ENCODE assay signal across 11 cellular contexts in genomic region chr3:15294914-15295313, GRCh38. TPM values are rescaled to one million over a fixed set of nuclear protein-coding genes. Genes with fewer than 3 reads are reported as not detected.
A peak's percentile ranks its signal among the peaks of the same experiment; 100 is the strongest.
DNase-seq lines count a peak whose midpoint lies in the region; ATAC-seq, FAIRE-seq and TF ChIP-seq lines count a peak whose summit lies in the region.
"Had no signal": no experiment of that assay in that cellular context is flagged by ENCODE, and none has a peak within 500 bp of the region (broad histone marks: within the 10 kb centered on the region; RNA-seq: fewer than 3 reads in every experiment).

No MANE protein-coding gene starts in this region.

- FAIRE-seq in HepG2 (lab: Jason Lieb, UNC) = no peak

- no peak overlapping the region for H2AFZ ChIP-seq in HepG2 (ENCODE audit: low read length)

- POLR2A ChIA-PET in HepG2 (lab: Yijun Ruan, JAX) = no interaction called here

- ATAC-seq in HepG2 = no peak
- peak; percentile 55 for ATAC-seq in aorta (ENCODE audit: low FRiP score)
- no peak for ATAC-seq in HG02642 (IDR thresholded peaks at IDR 0.05; ENCODE audit: poor library complexity, unreplicated experiment)
- ATAC-seq in GM18505 (IDR thresholded peaks at IDR 0.05; ENCODE audit: unreplicated experiment) = no peak
- ATAC-seq: activated T-cell treated with anti-CD3 and anti-CD28 coated beads, Interleukin-2, amount 50 U/mL, for 4 hours had no signal

- TF ChIP-seq CTCF in liver (IDR thresholded peaks at IDR 0.05; ENCODE audit: low read depth, low read length, missing input control) (no peak), HepG2 (CRISPR knock-in tag; IDR thresholded peaks at IDR 0.05) (no peak)

- TF ChIP-seq EP300 in HepG2 (IDR thresholded peaks at IDR 0.05; ENCODE audit: low read depth in 2 of 2, low read length in 2 of 2) (no peak), HepG2 (CRISPR knock-in tag; IDR thresholded peaks at IDR 0.05; ENCODE audit: borderline replicate concordance) (no peak)

- no peak overlapping the region for H3K4me3 ChIP-seq in liver (ENCODE audit: low read depth in 1 of 3, low read length in 3 of 3)
- no peak overlapping the region for H3K4me3 ChIP-seq in HepG2 (replicated peaks in 1 of 3; ENCODE audit: insufficient read depth in 1 of 3, low read depth in 2 of 3, low read length in 3 of 3)
- peak overlapping the region in 1 of 2 donors; percentile 17 for H3K4me3 ChIP-seq in muscle layer of duodenum (ENCODE audit: low read depth in 1 of 2, low read length in 2 of 2)
- no peak overlapping the region for H3K4me3 ChIP-seq in aorta (ENCODE audit: low read length in 2 of 2)

- H3K4me1 ChIP-seq in liver (ENCODE audit: control insufficient read depth in 4 of 4, insufficient read depth in 4 of 4, low read length in 3 of 4) (peaks cover 0 to 17% (median 9%) of the 10 kb centered on the region in 4 donors), HepG2 (ENCODE audit: insufficient read depth, low read length) (no peaks in the 10 kb centered on the region), muscle layer of duodenum (ENCODE audit: control insufficient read depth in 1 of 2, insufficient read depth in 2 of 2, low read length in 2 of 2) (peaks cover 11 to 29% of the 10 kb centered on the region in 2 donors), aorta (ENCODE audit: control insufficient read depth in 1 of 2, insufficient read depth in 2 of 2, low read length in 2 of 2) (no peaks in the 10 kb centered on the region)

- TF ChIP-seq POLR2A in HepG2 (IDR thresholded peaks at IDR 0.05; ENCODE audit: insufficient read depth in 1 of 2, low read depth in 2 of 2, low read length in 2 of 2) = no peak
- TF ChIP-seq POLR2A in GM18505 (IDR thresholded peaks at IDR 0.05; ENCODE audit: borderline replicate concordance, extremely low read depth, insufficient read depth, insufficient read length) = no peak

- in situ Hi-C loops in HepG2 (cut with HindIII; ENCODE audit: extremely low pct_ligation_motif_present, low pct_unique_long_range_greater_than_20kb) = no loop called here

- DNase-seq in HepG2 (ENCODE audit: low spot score) (no peak), dermis microvascular lymphatic vessel endothelial cell (ENCODE audit: low read depth in 2 of 2) (peak; percentile 69 to 79), aorta (peak in 1 of 2 donors; percentile 77), superior temporal gyrus (ENCODE audit: extremely low spot score) (no peak)
- DNase-seq: activated T-cell treated with anti-CD3 and anti-CD28 coated beads, Interleukin-2, amount 50 U/mL, for 4 hours; NCI-H1436; SW 1271 had no signal

- H3K79me2 ChIP-seq in HepG2 (ENCODE audit: insufficient read depth, low read length) = no peaks in the 10 kb centered on the region

- CTCF ChIA-PET in HepG2 (lab: Yijun Ruan, JAX; ENCODE audit: low intra/inter-chr PET ratio, low total read pairs) = no interaction called here

- TF ChIP-seq RAD21 in liver (IDR thresholded peaks at IDR 0.05) (no peak), HepG2 (CRISPR knock-in tag; IDR thresholded peaks at IDR 0.05) (no peak)

- H4K20me1 ChIP-seq in HepG2 (ENCODE audit: insufficient read depth, low read length) = no peaks in the 10 kb centered on the region

- H3K9me3 ChIP-seq in liver (ENCODE audit: control insufficient read depth in 4 of 4, low read length in 3 of 4) = no peaks in the 10 kb centered on the region
- H3K9me3 ChIP-seq in HepG2 (ENCODE audit: low read length) = no peaks in the 10 kb centered on the region
- H3K9me3 ChIP-seq in muscle layer of duodenum (ENCODE audit: control insufficient read depth in 1 of 2, low read length in 2 of 2) = no peaks in the 10 kb centered on the region
- H3K9me3 ChIP-seq in aorta (ENCODE audit: control insufficient read depth, low read length) = no peaks in the 10 kb centered on the region

- H3K27ac ChIP-seq in liver (ENCODE audit: low read depth in 1 of 2, low read length in 2 of 2) (peak overlapping the region; percentile 80 to 82), HepG2 (ENCODE audit: extremely low read length, insufficient read depth, low read length) (no peak overlapping the region), muscle layer of duodenum (ENCODE audit: low read length) (peak overlapping the region; percentile 71), aorta (ENCODE audit: low read depth in 1 of 2, low read length in 2 of 2) (peak overlapping the region in 1 of 2 donors; percentile 26)

- H3K27me3 ChIP-seq in liver (ENCODE audit: control insufficient read depth in 4 of 4, insufficient read depth in 4 of 4, low read length in 3 of 4) (no peaks in the 10 kb centered on the region), HepG2 (ENCODE audit: control insufficient read depth in 1 of 2, insufficient read depth in 2 of 2, low read length in 2 of 2) (no peaks in the 10 kb centered on the region; a peak in 1 of 5 replicates), muscle layer of duodenum (ENCODE audit: low read depth, low read length) (no peaks in the 10 kb centered on the region), aorta (ENCODE audit: control insufficient read depth in 1 of 2, insufficient read depth in 2 of 2, low read length in 1 of 2) (no peaks in the 10 kb centered on the region)

- intact Hi-C loops in HepG2 (cut with micrococcal nuclease; ENCODE audit: unreplicated experiment) (no loop called here), aorta (cut with DNase I) (no loop called here)

- WGBS in liver = 81% methylated on average over 5 of the region's 5 CpGs
- WGBS in HepG2 (ENCODE audit: low lambda C conversion rate) = 73% methylated on average over 5 of the region's 5 CpGs
- 90 to 93% methylated on average over 5 of the region's 5 CpGs for WGBS in aorta, 2 donors

- no peaks in the 10 kb centered on the region for H3K36me3 ChIP-seq in liver (ENCODE audit: control insufficient read depth in 4 of 4, insufficient read depth in 3 of 4, low read depth in 1 of 4, low read length in 3 of 4)
- no peaks in the 10 kb centered on the region for H3K36me3 ChIP-seq in HepG2 (replicated peaks in 1 of 2; ENCODE audit: control insufficient read depth in 1 of 2, insufficient read depth in 2 of 2, low read length in 2 of 2)
- no peaks in the 10 kb centered on the region for H3K36me3 ChIP-seq in muscle layer of duodenum (ENCODE audit: control insufficient read depth in 1 of 2, insufficient read depth in 2 of 2, low read length in 2 of 2)
- H3K36me3 ChIP-seq in aorta (ENCODE audit: control insufficient read depth in 1 of 2, insufficient read depth in 2 of 2, low read length in 1 of 2) = no peaks in the 10 kb centered on the region

- BruUV-seq in HepG2 (replicated peaks; lab: Mats Ljungman, UMichigan) = no TSS peak

- H3K9ac ChIP-seq in liver (ENCODE audit: low read depth in 1 of 2, low read length in 2 of 2) (no peak overlapping the region), HepG2 (ENCODE audit: insufficient read depth, low read depth, low read length) (no peak overlapping the region)

- H3K4me2 ChIP-seq in HepG2 (ENCODE audit: low read depth, low read length) = no peak overlapping the region

TF ChIP-seq in HepG2, 621 proteins besides CTCF, POLR2A, EP300 and RAD21 (continues in another document):
- no peak for TF ChIP-seq MIXL1 (CRISPR knock-in tag; IDR thresholded peaks at IDR 0.05)
- no peak for TF ChIP-seq NR2F2 (IDR thresholded peaks at IDR 0.05; ENCODE audit: borderline replicate concordance, low read depth)
- no peak for TF ChIP-seq ZNF550 (CRISPR knock-in tag; IDR thresholded peaks at IDR 0.05; ENCODE audit: borderline replicate concordance)
- TF ChIP-seq EEA1 (CRISPR knock-in tag; IDR thresholded peaks at IDR 0.05; ENCODE audit: borderline replicate concordance) = no peak
- TF ChIP-seq ZNF800 (CRISPR knock-in tag; IDR thresholded peaks at IDR 0.05) = no peak

RNA-seq across cellular contexts. Expression of gene SH3BP5, which starts 37.5 kb away (rescaled TPM):
- 10 to 100 TPM in 1 of 2 donors, 1 to 10 TPM in 1; 9.9 to 17.9 TPM for total RNA-seq in liver
- polyA plus RNA-seq in liver = 10 to 100 TPM in 1 of 2 donors, 1 to 10 TPM in 1; 3.5 to 13.7 TPM
- total RNA-seq in HepG2 (2016; rRNA removed; fragmentation: Illumina TruSeq; extraction: Trizol) = 0.09 TPM in 1 of 2 replicates, not detected in the other
- total RNA-seq in HepG2 (2016; cell fraction: cytosol; rRNA removed; fragmentation: Illumina TruSeq; extraction: Trizol; ENCODE audit: low read depth) = not detected in 2 replicates
- total RNA-seq in HepG2 (2016; cell fraction: insoluble cytoplasmic fraction; rRNA removed; fragmentation: Illumina TruSeq; extraction: Trizol) = 0.06 TPM in 1 of 2 replicates, not detected in the other
- not detected in 2 replicates for total RNA-seq in HepG2 (2016; cell fraction: membrane; rRNA removed; fragmentation: Illumina TruSeq; extraction: Trizol)
- not detected in 2 replicates for total RNA-seq in HepG2 (2016; cell fraction: nucleus; rRNA removed; fragmentation: Illumina TruSeq; extraction: Trizol)
- 0.09 and 0.16 TPM in 2 replicates for polyA plus RNA-seq in HepG2 (2011; rRNA removed)
- 0.05 and 0.09 TPM in 2 replicates for polyA plus RNA-seq in HepG2 (2011; cell fraction: cytosol; rRNA removed)
- polyA plus RNA-seq in HepG2 (2011; cell fraction: nucleus; rRNA removed) = 0.26 TPM in 1 of 2 replicates, not detected in the other
- polyA plus RNA-seq in HepG2 (2012) = 0.11 TPM in 1 of 2 replicates, not detected in the other
- polyA plus RNA-seq in HepG2 (2016; cell fraction: cytosol; fragmentation: Illumina TruSeq; extraction: Trizol; ENCODE audit: low read depth) = not detected in 2 replicates
- 0.25 TPM in 1 of 2 replicates, not detected in the other for polyA plus RNA-seq in HepG2 (2016; cell fraction: insoluble cytoplasmic fraction; fragmentation: Illumina TruSeq; extraction: Trizol; ENCODE audit: low read depth)
- not detected in 2 replicates for polyA plus RNA-seq in HepG2 (2016; cell fraction: membrane; fragmentation: Illumina TruSeq; extraction: Trizol; ENCODE audit: low read depth)
- not detected in 2 replicates for polyA plus RNA-seq in HepG2 (2016; cell fraction: nucleus; fragmentation: Illumina TruSeq; extraction: Trizol; ENCODE audit: insufficient read depth, low read depth)
- 0.18 and 30.8 TPM in 2 replicates for polyA minus RNA-seq in HepG2 (2011; rRNA and poly(A)+ RNA removed; ENCODE audit: low replicate concordance)
- polyA minus RNA-seq in HepG2 (2011; cell fraction: cytosol; rRNA and poly(A)+ RNA removed) = not detected in 2 replicates
- 0.52 TPM in 1 of 2 replicates, not detected in the other for polyA minus RNA-seq in HepG2 (2011; cell fraction: nucleus; rRNA and poly(A)+ RNA removed)
- total RNA-seq in dermis microvascular lymphatic vessel endothelial cell = 53.1 and 56.3 TPM in 2 replicates
- 10 to 100 TPM; 79.9 to 93.1 TPM for total RNA-seq in aorta
- 10 to 100 TPM; 26.5 to 62.6 TPM for polyA plus RNA-seq in aorta

Comparison
In these comparisons a context has a peak if more than half of its experiments do, and no peak if none do; other contexts are left out.
1. RNA of gene SH3BP5, which starts 37.5 kb away (total RNA-seq): 79.9 to 93.1 TPM in aorta, 53.1 to 56.3 TPM in dermis microvascular lymphatic vessel endothelial cell and 9.9 to 17.9 TPM in liver; 0.06 to 0.09 TPM in HepG2; every median in the first group is over 4 times any median in the second.
2. DNase-seq: peak in dermis microvascular lymphatic vessel endothelial cell (2 of 2); none in HepG2 (single experiment) and superior temporal gyrus (single experiment).